Comparison of ENCODE assay signal across 1 cellular context in the genomic region with DNA sequence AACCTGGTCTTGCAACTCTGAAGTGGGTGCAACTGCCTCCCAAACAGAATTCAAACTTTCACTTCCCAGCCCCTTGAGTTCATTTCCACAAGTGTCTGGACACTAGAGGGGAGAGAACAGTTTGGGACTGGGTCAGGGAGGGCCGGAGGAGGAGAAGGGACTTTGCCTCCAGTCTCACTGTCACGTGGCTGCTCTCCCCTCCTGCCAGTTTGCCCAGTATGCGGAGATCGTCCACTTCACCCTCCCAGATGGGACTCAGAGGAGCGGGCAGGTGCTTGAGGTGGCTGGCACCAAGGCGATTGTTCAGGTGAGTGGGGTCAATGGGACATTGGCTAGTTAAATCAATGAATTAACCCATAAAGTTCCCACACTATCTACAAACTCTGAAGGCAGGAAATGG.
TF ChIP-seq lines count a peak whose summit lies in the region.

No MANE protein-coding gene starts in this region.

TF ChIP-seq in HepG2, 621 proteins besides CTCF, POLR2A, EP300 and RAD21:
- TF ChIP-seq ZNF629 (CRISPR knock-in tag; conservative IDR thresholded peaks at IDR 0.05) (no peak), KAT7 (CRISPR knock-in tag; IDR thresholded peaks at IDR 0.05; ENCODE audit: borderline replicate concordance) (no peak), ZNF781 (CRISPR knock-in tag; IDR thresholded peaks at IDR 0.05; ENCODE audit: borderline replicate concordance, not compliant biosample characterization) (no peak), MAX (IDR thresholded peaks at IDR 0.05) (0 out of 2 replicates have a peak, but pooled peaks have one; percentile 29), SRSF4 (IDR thresholded peaks at IDR 0.05; ENCODE audit: low read depth, low read length, poor library complexity, severe bottlenecking) (no peak), ONECUT2 (CRISPR knock-in tag; IDR thresholded peaks at IDR 0.05) (0 out of 2 replicates have a peak, but pooled peaks have one; percentile 18), HNF4A (CRISPR knock-in tag; IDR thresholded peaks at IDR 0.05) (peak; percentile 53), ZNF652 (CRISPR knock-in tag; IDR thresholded peaks at IDR 0.05; ENCODE audit: borderline replicate concordance, low read depth) (peak; percentile 73; the same call in 1 of the 2 replicates), ZNF292 (CRISPR knock-in tag; IDR thresholded peaks at IDR 0.05; ENCODE audit: borderline replicate concordance, low read depth) (no peak), FIP1L1 (IDR thresholded peaks at IDR 0.05; ENCODE audit: borderline replicate concordance, insufficient read depth, low read depth, low read length) (no peak), USF2 (IDR thresholded peaks at IDR 0.05; ENCODE audit: low read depth, low read length) (peak; percentile 71; the same call in 1 of the 2 replicates), USF2 (CRISPR knock-in tag; IDR thresholded peaks at IDR 0.05; ENCODE audit: borderline replicate concordance) (peak; percentile 62; the same call in 1 of the 2 replicates), ZSCAN5A (CRISPR knock-in tag; IDR thresholded peaks at IDR 0.05; ENCODE audit: borderline replicate concordance) (no peak), ZFY (CRISPR knock-in tag; IDR thresholded peaks at IDR 0.05) (no peak), CHD4 (IDR thresholded peaks at IDR 0.05; ENCODE audit: borderline replicate concordance, low read length) (no peak), SATB2 (CRISPR knock-in tag; IDR thresholded peaks at IDR 0.05) (no peak), CENPT (CRISPR knock-in tag; IDR thresholded peaks at IDR 0.05; ENCODE audit: low read depth) (no peak), ZFP1 (CRISPR knock-in tag; IDR thresholded peaks at IDR 0.05) (no peak), SIN3A (IDR thresholded peaks at IDR 0.05; ENCODE audit: borderline replicate concordance, low read depth, low read length) (no peak), ZNF10 (CRISPR knock-in tag; IDR thresholded peaks at IDR 0.05; ENCODE audit: borderline replicate concordance, low read depth) (no peak), XRCC5 (optimal IDR thresholded peaks at IDR 0.05; ENCODE audit: low read length) (peak; percentile 39), ARID4A (CRISPR knock-in tag; IDR thresholded peaks at IDR 0.05; ENCODE audit: borderline replicate concordance) (0 out of 2 replicates have a peak, but pooled peaks have one; percentile 16), ZKSCAN5 (CRISPR knock-in tag; IDR thresholded peaks at IDR 0.05) (0 out of 2 replicates have a peak, but pooled peaks have one; percentile 29)
- TF ChIP-seq, protein P1, sequence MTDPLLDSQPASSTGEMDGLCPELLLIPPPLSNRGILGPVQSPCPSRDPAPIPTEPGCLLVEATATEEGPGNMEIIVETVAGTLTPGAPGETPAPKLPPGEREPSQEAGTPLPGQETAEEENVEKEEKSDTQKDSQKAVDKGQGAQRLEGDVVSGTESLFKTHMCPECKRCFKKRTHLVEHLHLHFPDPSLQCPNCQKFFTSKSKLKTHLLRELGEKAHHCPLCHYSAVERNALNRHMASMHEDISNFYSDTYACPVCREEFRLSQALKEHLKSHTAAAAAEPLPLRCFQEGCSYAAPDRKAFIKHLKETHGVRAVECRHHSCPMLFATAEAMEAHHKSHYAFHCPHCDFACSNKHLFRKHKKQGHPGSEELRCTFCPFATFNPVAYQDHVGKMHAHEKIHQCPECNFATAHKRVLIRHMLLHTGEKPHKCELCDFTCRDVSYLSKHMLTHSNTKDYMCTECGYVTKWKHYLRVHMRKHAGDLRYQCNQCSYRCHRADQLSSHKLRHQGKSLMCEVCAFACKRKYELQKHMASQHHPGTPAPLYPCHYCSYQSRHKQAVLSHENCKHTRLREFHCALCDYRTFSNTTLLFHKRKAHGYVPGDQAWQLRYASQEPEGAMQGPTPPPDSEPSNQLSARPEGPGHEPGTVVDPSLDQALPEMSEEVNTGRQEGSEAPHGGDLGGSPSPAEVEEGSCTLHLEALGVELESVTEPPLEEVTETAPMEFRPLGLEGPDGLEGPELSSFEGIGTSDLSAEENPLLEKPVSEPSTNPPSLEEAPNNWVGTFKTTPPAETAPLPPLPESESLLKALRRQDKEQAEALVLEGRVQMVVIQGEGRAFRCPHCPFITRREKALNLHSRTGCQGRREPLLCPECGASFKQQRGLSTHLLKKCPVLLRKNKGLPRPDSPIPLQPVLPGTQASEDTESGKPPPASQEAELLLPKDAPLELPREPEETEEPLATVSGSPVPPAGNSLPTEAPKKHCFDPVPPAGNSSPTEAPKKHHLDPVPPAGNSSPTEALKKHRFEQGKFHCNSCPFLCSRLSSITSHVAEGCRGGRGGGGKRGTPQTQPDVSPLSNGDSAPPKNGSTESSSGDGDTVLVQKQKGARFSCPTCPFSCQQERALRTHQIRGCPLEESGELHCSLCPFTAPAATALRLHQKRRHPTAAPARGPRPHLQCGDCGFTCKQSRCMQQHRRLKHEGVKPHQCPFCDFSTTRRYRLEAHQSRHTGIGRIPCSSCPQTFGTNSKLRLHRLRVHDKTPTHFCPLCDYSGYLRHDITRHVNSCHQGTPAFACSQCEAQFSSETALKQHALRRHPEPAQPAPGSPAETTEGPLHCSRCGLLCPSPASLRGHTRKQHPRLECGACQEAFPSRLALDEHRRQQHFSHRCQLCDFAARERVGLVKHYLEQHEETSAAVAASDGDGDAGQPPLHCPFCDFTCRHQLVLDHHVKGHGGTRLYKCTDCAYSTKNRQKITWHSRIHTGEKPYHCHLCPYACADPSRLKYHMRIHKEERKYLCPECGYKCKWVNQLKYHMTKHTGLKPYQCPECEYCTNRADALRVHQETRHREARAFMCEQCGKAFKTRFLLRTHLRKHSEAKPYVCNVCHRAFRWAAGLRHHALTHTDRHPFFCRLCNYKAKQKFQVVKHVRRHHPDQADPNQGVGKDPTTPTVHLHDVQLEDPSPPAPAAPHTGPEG (CRISPR knock-in tag; IDR thresholded peaks at IDR 0.05) = no peak
